22 cellular contexts compared by ENCODE assay signal in the genomic region with DNA sequence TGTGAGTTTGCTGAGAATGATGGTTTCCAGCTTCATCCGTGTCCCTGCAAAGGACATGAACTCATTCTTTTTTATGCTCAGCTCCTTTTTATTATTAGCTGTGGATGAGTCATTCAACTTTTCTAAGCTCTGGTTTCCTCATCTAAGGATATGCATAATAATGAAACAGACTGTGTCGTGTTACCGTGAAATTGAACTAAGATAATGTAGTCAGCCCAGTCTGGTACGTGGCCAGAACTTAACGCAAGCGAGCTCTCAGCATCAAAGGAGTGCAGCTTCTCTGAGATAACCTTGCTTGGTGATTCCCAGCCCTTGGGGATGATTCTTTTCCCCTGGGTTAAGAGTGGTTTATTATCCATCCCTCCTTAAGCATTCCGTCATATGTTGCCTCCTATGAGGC.
"Had no signal": no experiment of that assay in that cellular context is flagged by ENCODE, and none has a peak within 500 bp of the region (broad histone marks: within the 10 kb centered on the region; RNA-seq: fewer than 3 reads in every experiment).

No MANE protein-coding gene starts in this region.

- H3K4me1 Mint-ChIP-seq: endodermal cell; stimulated activated naive B cell treated with anti-CD40 and anti-IgM and Interleukin-4, amounts not matched to agents 10 μg/mL and 1 μg/mL and 100 μg/mL, for 72 hours; stimulated activated naive CD8-positive, alpha-beta T cell treated with anti-CD3 and anti-CD28 coated beads, Interleukin-15, amount 100 ng/mL, for 72 hours had no signal

- H3K36me3 ChIP-seq: left ventricle myocardium inferior, lower lobe of right lung, sigmoid colon, tibial nerve had no signal

- H3K27ac ChIP-seq: coronary artery, foreskin keratinocyte, left ventricle myocardium inferior, lower lobe of right lung, sigmoid colon, skin epidermis, testis, tibial nerve had no signal

- H3K9me3 Mint-ChIP-seq: natural killer cell treated with Interleukin-12 subunit alpha and Interleukin-12 subunit beta and Interleukin-15 and Interleukin-18, amount 100 ng/mL, for 72 hours had no signal

- H3K27me3 ChIP-seq: foreskin keratinocyte, sigmoid colon, testis, tibial nerve had no signal

- H3K27ac Mint-ChIP-seq: endodermal cell; natural killer cell treated with Interleukin-12 subunit alpha and Interleukin-12 subunit beta and Interleukin-15 and Interleukin-18, amount 100 ng/mL, for 72 hours; stimulated activated naive B cell treated with anti-CD40 and anti-IgM and Interleukin-4, amounts not matched to agents 10 μg/mL and 1 μg/mL and 100 μg/mL, for 72 hours; stimulated activated naive CD8-positive, alpha-beta T cell treated with anti-CD3 and anti-CD28 coated beads, Interleukin-15, amount 100 ng/mL, for 72 hours had no signal

- H3K9me3 ChIP-seq: sigmoid colon, testis had no signal

- H3K4me1 ChIP-seq: foreskin keratinocyte, left ventricle myocardium inferior, lower lobe of right lung, sigmoid colon, testis, tibial nerve had no signal

- H3K27me3 Mint-ChIP-seq: stimulated activated naive B cell treated with anti-CD40 and anti-IgM and Interleukin-4, amounts not matched to agents 10 μg/mL and 1 μg/mL and 100 μg/mL, for 72 hours; stimulated activated naive CD8-positive, alpha-beta T cell treated with anti-CD3 and anti-CD28 coated beads, Interleukin-15, amount 100 ng/mL, for 72 hours had no signal

- DNase-seq: effector CD4-positive, alpha-beta T cell; endodermal cell; erythroblast; foreskin keratinocyte; kidney; left cardiac atrium; left ventricle myocardium inferior; lower lobe of right lung; mesenchymal stem cell; midbrain; posterior cingulate gyrus; sigmoid colon; stimulated activated CD4-positive, alpha-beta T cell treated with anti-CD3 and anti-CD28 coated beads, Interleukin-2, amount 100 ng/mL, for 24 hours; stimulated activated CD4-positive, alpha-beta T cell treated with anti-CD3 and anti-CD28 coated beads, Interleukin-4, amount 100 ng/mL, for 4 hours; stimulated activated naive B cell treated with anti-CD40 and anti-IgM and Interleukin-4, amounts not matched to agents 10 μg/mL and 1 μg/mL and 100 μg/mL, for 72 hours; stimulated activated naive CD8-positive, alpha-beta T cell treated with anti-CD3 and anti-CD28 coated beads, Interleukin-15, amount 100 ng/mL, for 72 hours; testis had no signal

- H3K4me3 Mint-ChIP-seq: endodermal cell; natural killer cell treated with Interleukin-12 subunit alpha and Interleukin-12 subunit beta and Interleukin-15 and Interleukin-18, amount 100 ng/mL, for 72 hours; stimulated activated naive B cell treated with anti-CD40 and anti-IgM and Interleukin-4, amounts not matched to agents 10 μg/mL and 1 μg/mL and 100 μg/mL, for 72 hours; stimulated activated naive CD8-positive, alpha-beta T cell treated with anti-CD3 and anti-CD28 coated beads, Interleukin-15, amount 100 ng/mL, for 72 hours had no signal

- FAIRE-seq: endothelial cell of umbilical vein, kidney had no signal

- H3K36me3 Mint-ChIP-seq: natural killer cell treated with Interleukin-12 subunit alpha and Interleukin-12 subunit beta and Interleukin-15 and Interleukin-18, amount 100 ng/mL, for 72 hours; stimulated activated naive B cell treated with anti-CD40 and anti-IgM and Interleukin-4, amounts not matched to agents 10 μg/mL and 1 μg/mL and 100 μg/mL, for 72 hours had no signal

- H3K4me3 ChIP-seq: coronary artery, left ventricle myocardium inferior, lower lobe of right lung, sigmoid colon, skin epidermis, testis, tibial nerve had no signal
